ENCODE assay signal across 20 cellular contexts in genomic region chr10:100612601-100613595, GRCh38.
"Had no signal": no experiment of that assay in that cellular context is flagged by ENCODE, and none has a peak within 500 bp of the region (broad histone marks: within the 10 kb centered on the region; RNA-seq: fewer than 3 reads in every experiment).

No MANE protein-coding gene starts in this region.

- H3K9me3 ChIP-seq: gastrocnemius medialis, thoracic aorta, vagina had no signal

- H3K36me3 ChIP-seq: gastrocnemius medialis, thoracic aorta, vagina had no signal

- H3K9me3 Mint-ChIP-seq: activated naive CD4-positive, alpha-beta T cell treated with anti-CD3 and anti-CD28 coated beads, Interleukin-2, amount 50 U/mL, for 72 hours; activated T-cell treated with anti-CD3 and anti-CD28 coated beads, Interleukin-2, amount 50 U/mL, for 72 hours; natural killer cell; stimulated activated effector memory CD8-positive, alpha-beta T cell treated with anti-CD3 and anti-CD28 coated beads, Interleukin-12 subunit alpha, Interleukin-12 subunit beta, amount 100 ng/mL, for 72 hours; stimulated activated naive CD8-positive, alpha-beta T cell treated with anti-CD3 and anti-CD28 coated beads, Interleukin-15, Interleukin-2, amounts not matched to agents 100 ng/mL and 50 ng/mL, for 24 hours had no signal

- H3K4me1 Mint-ChIP-seq: natural killer cell; stimulated activated effector memory CD8-positive, alpha-beta T cell treated with anti-CD3 and anti-CD28 coated beads, Interleukin-12 subunit alpha, Interleukin-12 subunit beta, amount 100 ng/mL, for 72 hours had no signal

- H3K4me1 ChIP-seq: gastrocnemius medialis, vagina had no signal

- DNase-seq: activated CD4-positive, alpha-beta T cell treated with anti-CD3 and anti-CD28 coated beads for 4 hours; activated CD4-positive, alpha-beta T cell treated with anti-CD3 and anti-CD28 coated beads, Interleukin-2, amount 50 U/mL, for 4 hours; activated naive CD4-positive, alpha-beta T cell; activated T-cell treated with anti-CD3 and anti-CD28 coated beads for 4 hours; activated T-cell treated with anti-CD3 and anti-CD28 coated beads, Interleukin-2, amount 50 U/mL, for 72 hours; effector memory CD4-positive, alpha-beta T cell; gastrocnemius medialis; glutamatergic neuron; natural killer cell; posterior cingulate gyrus; small intestine; stimulated activated CD4-positive, alpha-beta T cell treated with anti-CD3 and anti-CD28 coated beads, Interleukin-4, amount 100 ng/mL, for 24 hours; trophoblast cell had no signal

- H3K36me3 Mint-ChIP-seq: activated naive CD4-positive, alpha-beta T cell treated with anti-CD3 and anti-CD28 coated beads, Interleukin-2, amount 50 U/mL, for 72 hours; natural killer cell; stimulated activated effector memory CD8-positive, alpha-beta T cell treated with anti-CD3 and anti-CD28 coated beads, Interleukin-12 subunit alpha, Interleukin-12 subunit beta, amount 100 ng/mL, for 72 hours had no signal

- H3K4me3 Mint-ChIP-seq: activated T-cell treated with anti-CD3 and anti-CD28 coated beads, Interleukin-2, amount 50 U/mL, for 72 hours; natural killer cell; stimulated activated effector memory CD8-positive, alpha-beta T cell treated with anti-CD3 and anti-CD28 coated beads, Interleukin-12 subunit alpha, Interleukin-12 subunit beta, amount 100 ng/mL, for 72 hours; stimulated activated naive CD8-positive, alpha-beta T cell treated with anti-CD3 and anti-CD28 coated beads, Interleukin-15, Interleukin-2, amounts not matched to agents 100 ng/mL and 50 ng/mL, for 24 hours had no signal

- H3K27ac ChIP-seq: gastrocnemius medialis, thoracic aorta, vagina, VCaP had no signal

- H3K4me3 ChIP-seq: gastrocnemius medialis, thoracic aorta, vagina had no signal

- ATAC-seq: activated naive CD4-positive, alpha-beta T cell treated with anti-CD3 and anti-CD28 coated beads, Interleukin-2, amount 50 U/mL, for 72 hours; activated T-cell treated with anti-CD3 and anti-CD28 coated beads, Interleukin-2, amount 50 U/mL, for 72 hours; gastrocnemius medialis; natural killer cell; sciatic nerve; stimulated activated effector memory CD8-positive, alpha-beta T cell treated with anti-CD3 and anti-CD28 coated beads, Interleukin-12 subunit alpha, Interleukin-12 subunit beta, amount 100 ng/mL, for 72 hours had no signal

- H3K27ac Mint-ChIP-seq: activated naive CD4-positive, alpha-beta T cell treated with anti-CD3 and anti-CD28 coated beads, Interleukin-2, amount 50 U/mL, for 72 hours; activated T-cell treated with anti-CD3 and anti-CD28 coated beads, Interleukin-2, amount 50 U/mL, for 72 hours; natural killer cell; stimulated activated effector memory CD8-positive, alpha-beta T cell treated with anti-CD3 and anti-CD28 coated beads, Interleukin-12 subunit alpha, Interleukin-12 subunit beta, amount 100 ng/mL, for 72 hours; stimulated activated naive CD8-positive, alpha-beta T cell treated with anti-CD3 and anti-CD28 coated beads, Interleukin-15, Interleukin-2, amounts not matched to agents 100 ng/mL and 50 ng/mL, for 24 hours had no signal

- H3K27me3 ChIP-seq: vagina had no signal
